ENCODE assay signal across 30 cellular contexts in the genomic region with DNA sequence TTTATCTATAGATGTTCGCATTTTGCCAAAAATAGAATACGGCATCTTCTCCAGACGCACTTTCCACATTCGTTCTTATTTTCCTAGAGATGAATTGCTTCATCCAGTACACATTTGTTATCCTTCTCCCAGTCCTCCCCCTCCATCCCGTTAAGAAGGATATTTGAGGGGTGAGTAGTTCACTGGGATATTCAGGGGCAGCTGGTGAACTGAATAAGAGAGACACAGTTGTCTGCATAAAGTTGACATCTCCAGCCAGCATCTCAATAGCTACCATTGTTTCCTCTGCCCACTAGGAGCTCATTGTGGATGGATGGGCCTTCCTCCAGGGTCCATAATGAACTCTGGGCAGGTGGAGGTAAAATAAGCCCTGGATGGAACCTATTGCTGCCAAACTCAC.
DNase-seq lines count a peak whose midpoint lies in the region; TF ChIP-seq lines count a peak whose summit lies in the region.
"Had no signal": no experiment of that assay in that cellular context is flagged by ENCODE, and none has a peak within 500 bp of the region (broad histone marks: within the 10 kb centered on the region; RNA-seq: fewer than 3 reads in every experiment).

No MANE protein-coding gene starts in this region.

- H3K27ac Mint-ChIP-seq in endothelial cell (ENCODE audit: unreplicated experiment) = no peak overlapping the region
- H3K27ac Mint-ChIP-seq: activated naive CD8-positive, alpha-beta T cell treated with anti-CD3 and anti-CD28 coated beads, Interleukin-2, amount 10 ng/mL, durations not matched to agents 7 days and 5 days; activated T-cell treated with anti-CD3 and anti-CD28 coated beads, Interleukin-2, amount 50 U/mL, for 24 hours; effector memory CD8-positive, alpha-beta T cell; stimulated activated naive B cell treated with anti-CD40 and anti-IgM and Interleukin-4, amounts not matched to agents 10 μg/mL and 1 μg/mL and 100 μg/mL, for 72 hours; T-helper 17 cell had no signal

- no peaks in the 10 kb centered on the region for H3K27me3 ChIP-seq in neuronal stem cell (ENCODE audit: control insufficient read depth in 3 of 3, insufficient read depth in 3 of 3, low read depth in 1 of 3, low read length in 3 of 3)
- H3K27me3 ChIP-seq: gastrocnemius medialis, hepatocyte, upper lobe of right lung had no signal

- TF ChIP-seq CTCF in foreskin fibroblast (IDR thresholded peaks at IDR 0.05; ENCODE audit: low read depth, low read length) (no peak), endothelial cell (IDR thresholded peaks at IDR 0.05; ENCODE audit: unreplicated experiment) (no peak)

- H3K4me3 ChIP-seq in foreskin fibroblast (ENCODE audit: low read depth in 1 of 2, low read length in 2 of 2) (no peak overlapping the region), neuronal stem cell (ENCODE audit: low read length in 2 of 2) (no peak overlapping the region)
- H3K4me3 ChIP-seq: gastrocnemius medialis, GM12878, hepatocyte, psoas muscle, skin epidermis, upper lobe of right lung had no signal

- H3K79me1 ChIP-seq in neuronal stem cell (ENCODE audit: low read depth, low read length) = no peaks in the 10 kb centered on the region

- H4K8ac ChIP-seq in neuronal stem cell (ENCODE audit: low read depth, low read length) = no peak overlapping the region

- DNase-seq in NCI-H146 (lab: John Stamatoyannopoulos, UW) (peak; percentile 64), SK-MEL-5 (ENCODE audit: low read depth, low spot score) (peak; percentile 1), foreskin fibroblast (peak; percentile 29 to 68), pons (ENCODE audit: low spot score) (peak; percentile 51), endothelial cell (ENCODE audit: low spot score) (no peak), neuronal stem cell (ENCODE audit: low spot score) (no peak)
- DNase-seq in activated CD8-positive, alpha-beta memory T cell treated with anti-CD3 and anti-CD28 coated beads, Interleukin-2, amount 50 U/mL, for 48 hours = no peak
- DNase-seq: activated CD4-positive, alpha-beta T cell treated with anti-CD3 and anti-CD28 coated beads, Interleukin-2, amount 50 U/mL, for 1 hour; activated CD4-positive, CD25-positive, alpha-beta regulatory T cell; activated gamma-delta T cell; activated naive CD8-positive, alpha-beta T cell treated with anti-CD3 and anti-CD28 coated beads, Interleukin-2, amount 10 ng/mL, durations not matched to agents 7 days and 5 days; activated T-cell treated with anti-CD3 and anti-CD28 coated beads, Interleukin-2, amount 50 U/mL, for 24 hours; C1 segment of cervical spinal cord; central memory CD4-positive, alpha-beta T cell; COR-L47; cortex of kidney; effector memory CD8-positive, alpha-beta T cell; gastrocnemius medialis; HCEC 1CT; MV-4-11; NCI-H1694; NCI-H510A; PC-3; psoas muscle; stimulated activated naive B cell treated with anti-CD40 and anti-IgM and Interleukin-4, amounts not matched to agents 10 μg/mL and 1 μg/mL and 100 μg/mL, for 72 hours; T-helper 17 cell; upper lobe of right lung had no signal

- H2BK120ac ChIP-seq in neuronal stem cell (ENCODE audit: low read depth, low read length) = no peak overlapping the region

- H3K14ac ChIP-seq in neuronal stem cell (ENCODE audit: low read length) = no peak overlapping the region

- H2AK5ac ChIP-seq in neuronal stem cell (ENCODE audit: low read depth, low read length) = no peak overlapping the region

- no peaks in the 10 kb centered on the region for H3K36me3 ChIP-seq in neuronal stem cell (replicated peaks in 1 of 2; ENCODE audit: control insufficient read depth in 2 of 2, insufficient read depth in 2 of 2, low read length in 2 of 2)
- H3K36me3 ChIP-seq: gastrocnemius medialis, upper lobe of right lung had no signal

- H3K4me1 ChIP-seq in neuronal stem cell (ENCODE audit: control insufficient read depth in 2 of 2, insufficient read depth in 1 of 2, low read depth in 1 of 2, low read length in 2 of 2) = peaks cover 8 to 17% of the 10 kb centered on the region in 2 donors
- H3K4me1 ChIP-seq: upper lobe of right lung had no signal

- peaks cover 4% of the 10 kb centered on the region for H3K27me3 Mint-ChIP-seq in endothelial cell (ENCODE audit: unreplicated experiment)
- H3K27me3 Mint-ChIP-seq: activated naive CD8-positive, alpha-beta T cell treated with anti-CD3 and anti-CD28 coated beads, Interleukin-2, amount 10 ng/mL, durations not matched to agents 7 days and 5 days; activated T-cell treated with anti-CD3 and anti-CD28 coated beads, Interleukin-2, amount 50 U/mL, for 24 hours; effector memory CD8-positive, alpha-beta T cell; stimulated activated naive B cell treated with anti-CD40 and anti-IgM and Interleukin-4, amounts not matched to agents 10 μg/mL and 1 μg/mL and 100 μg/mL, for 72 hours had no signal

- WGBS in neuronal stem cell (ENCODE audit: extremely low coverage in 2 of 2, insufficient read length in 2 of 2, insufficient replicate concordance in 1 of 2), 2 donors = no CpG with 5 or more reads among the region's 5 CpGs

- no peak overlapping the region for H3K4me3 Mint-ChIP-seq in endothelial cell (ENCODE audit: unreplicated experiment)
- H3K4me3 Mint-ChIP-seq: activated naive CD8-positive, alpha-beta T cell treated with anti-CD3 and anti-CD28 coated beads, Interleukin-2, amount 10 ng/mL, durations not matched to agents 7 days and 5 days; activated T-cell treated with anti-CD3 and anti-CD28 coated beads, Interleukin-2, amount 50 U/mL, for 24 hours; effector memory CD8-positive, alpha-beta T cell; stimulated activated naive B cell treated with anti-CD40 and anti-IgM and Interleukin-4, amounts not matched to agents 10 μg/mL and 1 μg/mL and 100 μg/mL, for 72 hours; T-helper 17 cell had no signal

- no peaks in the 10 kb centered on the region for H3K4me1 Mint-ChIP-seq in endothelial cell (ENCODE audit: unreplicated experiment)
- H3K4me1 Mint-ChIP-seq: T-helper 17 cell had no signal

- no peak overlapping the region for H4K91ac ChIP-seq in neuronal stem cell (ENCODE audit: low read depth, low read length, poor library complexity)

- no peak overlapping the region for H3K23ac ChIP-seq in neuronal stem cell (ENCODE audit: low read depth, low read length, poor library complexity)

- H3K4me2 ChIP-seq in neuronal stem cell (ENCODE audit: insufficient read depth, low read length, poor library complexity, severe bottlenecking) = no peak overlapping the region
- H3K4me2 ChIP-seq: hepatocyte had no signal

- no peaks in the 10 kb centered on the region for H3K36me3 Mint-ChIP-seq in endothelial cell (ENCODE audit: low read depth, unreplicated experiment)
- H3K36me3 Mint-ChIP-seq: activated naive CD8-positive, alpha-beta T cell treated with anti-CD3 and anti-CD28 coated beads, Interleukin-2, amount 10 ng/mL, durations not matched to agents 7 days and 5 days; stimulated activated naive B cell treated with anti-CD40 and anti-IgM and Interleukin-4, amounts not matched to agents 10 μg/mL and 1 μg/mL and 100 μg/mL, for 72 hours had no signal

- H2AFZ ChIP-seq in neuronal stem cell (ENCODE audit: low read length) = no peak overlapping the region
- H2AFZ ChIP-seq: hepatocyte had no signal

- no peak overlapping the region for H2BK15ac ChIP-seq in neuronal stem cell (ENCODE audit: low read length)

- H3K9me3 ChIP-seq in neuronal stem cell (replicated peaks in 1 of 2; ENCODE audit: control insufficient read depth in 2 of 2, insufficient read depth in 1 of 2, low read depth in 1 of 2, low read length in 2 of 2) = no peaks in the 10 kb centered on the region
- H3K9me3 ChIP-seq: gastrocnemius medialis, psoas muscle, upper lobe of right lung had no signal

- no peak overlapping the region for H2BK5ac ChIP-seq in neuronal stem cell (ENCODE audit: low read length)

- H3K9ac ChIP-seq in neuronal stem cell (ENCODE audit: low read depth, low read length, poor library complexity) = no peak overlapping the region

- in situ Hi-C loops in SK-MEL-5 (cut with HindIII; ENCODE audit: low pct_unique_long_range_greater_than_20kb, low sequenced_read_pairs) = no loop called here

- H3K4ac ChIP-seq in neuronal stem cell (ENCODE audit: low read length) = no peak overlapping the region

- H3K9me3 Mint-ChIP-seq in endothelial cell (ENCODE audit: unreplicated experiment) = no peaks in the 10 kb centered on the region
- H3K9me3 Mint-ChIP-seq: activated naive CD8-positive, alpha-beta T cell treated with anti-CD3 and anti-CD28 coated beads, Interleukin-2, amount 10 ng/mL, durations not matched to agents 7 days and 5 days; activated T-cell treated with anti-CD3 and anti-CD28 coated beads, Interleukin-2, amount 50 U/mL, for 24 hours; effector memory CD8-positive, alpha-beta T cell had no signal

- H3K18ac ChIP-seq in neuronal stem cell (ENCODE audit: low read length) = no peak overlapping the region

- no peak overlapping the region for H3K27ac ChIP-seq in neuronal stem cell (replicated peaks; ENCODE audit: low read length)
- H3K27ac ChIP-seq: gastrocnemius medialis, hepatocyte, psoas muscle, skin epidermis, upper lobe of right lung had no signal

- no peak overlapping the region for H2BK12ac ChIP-seq in neuronal stem cell (ENCODE audit: low read length)

Comparison
In these comparisons a context has a peak if more than half of its experiments do, and no peak if none do; other contexts are left out.
1. DNase-seq: peak in NCI-H146 (single experiment), SK-MEL-5 (single experiment), foreskin fibroblast (2 of 2) and pons (single experiment); none in activated CD8-positive, alpha-beta memory T cell treated with anti-CD3 and anti-CD28 coated beads, Interleukin-2, amount 50 U/mL, for 48 hours (single experiment), endothelial cell (single experiment) and neuronal stem cell (single experiment).